In genomic region chr3:140238646-140239314, GRCh38 we compare ENCODE assay signal across 25 cellular contexts.
"Had no signal": no experiment of that assay in that cellular context is flagged by ENCODE, and none has a peak within 500 bp of the region (broad histone marks: within the 10 kb centered on the region; RNA-seq: fewer than 3 reads in every experiment).

No MANE protein-coding gene starts in this region.

- H3K9me3 ChIP-seq: neutrophil, sigmoid colon, stomach, suprapubic skin had no signal

- H3K27ac ChIP-seq: foreskin keratinocyte, heart right ventricle, neutrophil, sigmoid colon, stomach, suprapubic skin had no signal

- DNase-seq: activated CD4-positive, alpha-beta T cell treated with anti-CD3 and anti-CD28 coated beads for 36 hours; activated CD4-positive, CD25-positive, alpha-beta regulatory T cell; activated naive CD4-positive, alpha-beta T cell treated with Interleukin-2 at 50 U/mL for 16 hours; activated naive CD8-positive, alpha-beta T cell treated with anti-CD3 and anti-CD28 coated beads for 36 hours; activated T-cell treated with anti-CD3 and anti-CD28 coated beads for 4 hours; activated T-cell treated with anti-CD3 and anti-CD28 coated beads, Interleukin-2, amount 50 U/mL, for 72 hours; amygdala; dorsolateral prefrontal cortex; effector memory CD4-positive, alpha-beta T cell; foreskin keratinocyte; heart right ventricle; mammary epithelial cell; naive B cell; nephron progenitor cell; sigmoid colon; stimulated activated CD4-positive, alpha-beta T cell treated with anti-CD3 and anti-CD28 coated beads, Interleukin-1b, Interleukin-23, amount 100 ng/mL, for 48 hours; stimulated activated CD4-positive, alpha-beta T cell treated with anti-CD3 and anti-CD28 coated beads, Interleukin-4, amount 100 ng/mL, for 4 hours; stimulated activated CD8-positive, alpha-beta memory T cell treated with anti-CD3 and anti-CD28 coated beads, Interleukin-4, amount 100 ng/mL, for 48 hours; stomach had no signal

- H3K4me2 ChIP-seq: smooth muscle cell had no signal

- ATAC-seq: activated CD4-positive, alpha-beta T cell treated with anti-CD3 and anti-CD28 coated beads for 36 hours; activated T-cell treated with anti-CD3 and anti-CD28 coated beads, Interleukin-2, amount 50 U/mL, for 72 hours; foreskin keratinocyte; left lobe of liver; stimulated activated memory B cell treated with anti-CD40 and anti-IgM and Interleukin-4, amounts not matched to agents 10 μg/mL and 1 μg/mL and 100 μg/mL, for 72 hours had no signal

- H3K4me3 ChIP-seq: dorsolateral prefrontal cortex, heart right ventricle, sigmoid colon, smooth muscle cell, stomach, suprapubic skin, tibial nerve had no signal

- H3K36me3 ChIP-seq: heart right ventricle, neutrophil, sigmoid colon, stomach, suprapubic skin, tibial nerve had no signal

- H3K27me3 ChIP-seq: dorsolateral prefrontal cortex, neutrophil, sigmoid colon, stomach, suprapubic skin, tibial nerve had no signal

- H3K4me1 ChIP-seq: foreskin keratinocyte, stomach had no signal
